21 cellular contexts compared by ENCODE assay signal in genomic region chr5:40973364-40974004, GRCh38.
DNase-seq lines count a peak whose midpoint lies in the region; ATAC-seq, FAIRE-seq and TF ChIP-seq lines count a peak whose summit lies in the region.
"Had no signal": no experiment of that assay in that cellular context is flagged by ENCODE, and none has a peak within 500 bp of the region (broad histone marks: within the 10 kb centered on the region; RNA-seq: fewer than 3 reads in every experiment).

No MANE protein-coding gene starts in this region.

- no peaks in the 10 kb centered on the region for H3K4me1 ChIP-seq in A549
- peaks cover 9% of the 10 kb centered on the region for H3K4me1 ChIP-seq in KMS-11 (ENCODE audit: low read depth, poor library complexity, severe bottlenecking)
- H3K4me1 ChIP-seq in K562 (replicated peaks in 1 of 2; ENCODE audit: control insufficient read depth in 2 of 2, insufficient read depth in 2 of 2, low read length in 2 of 2), result no peaks in the 10 kb centered on the region
- H3K4me1 ChIP-seq in GM23248 (ENCODE audit: insufficient read depth), result no peaks in the 10 kb centered on the region

- no peaks in the 10 kb centered on the region for H4K20me1 ChIP-seq in KMS-11 (ENCODE audit: insufficient read depth)
- no peaks in the 10 kb centered on the region for H4K20me1 ChIP-seq in K562 (replicated peaks; ENCODE audit: control insufficient read depth, insufficient read depth, low read length)
- H4K20me1 ChIP-seq in GM23248 (ENCODE audit: insufficient read depth), result no peaks in the 10 kb centered on the region

- no peak for TF ChIP-seq EP300 in A549 (IDR thresholded peaks at IDR 0.05)
- TF ChIP-seq EP300 in K562 (IDR thresholded peaks at IDR 0.05; ENCODE audit: low read length), result no peak

- no peak overlapping the region for H3K9ac ChIP-seq in KMS-11
- no peak overlapping the region for H3K9ac ChIP-seq in K562 (ENCODE audit: insufficient read depth in 1 of 2, low read depth in 2 of 2, low read length in 2 of 2)
- no peak overlapping the region for H3K9ac ChIP-seq in GM23248

- H3K9me1 ChIP-seq in K562 (ENCODE audit: control insufficient read depth, insufficient read depth, low read length), result no peaks in the 10 kb centered on the region

- H3K27me3 ChIP-seq in KMS-11 (ENCODE audit: insufficient read depth, low read depth) (no peaks in the 10 kb centered on the region), K562 (ENCODE audit: control insufficient read depth in 2 of 2, insufficient read depth in 2 of 2, low read length in 2 of 2) (no peaks in the 10 kb centered on the region), GM23248 (replicated peaks; ENCODE audit: insufficient read depth) (no peaks in the 10 kb centered on the region; the same call in 1 of the 2 replicates)

- POLR2A ChIA-PET in A549 (lab: Yijun Ruan, JAX) (no interaction called here), K562 (lab: Yijun Ruan, JAX) (no interaction called here)

- DNase-seq in NCI-H748 (lab: John Stamatoyannopoulos, UW; ENCODE audit: unreplicated experiment), result peak; percentile 25
- DNase-seq in NCI-H748 treated with DMSO at 0.1 percent for 48 hours (lab: John Stamatoyannopoulos, UW), result no peak
- DNase-seq in A549 (ENCODE audit: low read depth in 1 of 2, low spot score in 1 of 2), result no peak
- DNase-seq in K562 (ENCODE audit: extremely low read depth in 1 of 4, low spot score in 3 of 4), result no peak
- DNase-seq in GM23248, result no peak
- no peak for DNase-seq in KG1 (lab: John Stamatoyannopoulos, UW)
- DNase-seq: C1 segment of cervical spinal cord; Calu3; CD4-positive, alpha-beta memory T cell; COR-L47; DMS53; DMS79 treated with DMSO at 0.1 percent for 48 hours; GF-D8; H9 had no signal

- H3K27ac ChIP-seq in A549, result no peak overlapping the region
- H3K27ac ChIP-seq in KMS-11, result no peak overlapping the region
- no peak overlapping the region for H3K27ac ChIP-seq in K562 (ENCODE audit: extremely low read depth, low read depth, low read length)
- H3K27ac ChIP-seq in GM23248, result no peak overlapping the region
- H3K27ac ChIP-seq: 22Rv1 had no signal

- H3K36me3 ChIP-seq in KMS-11 (ENCODE audit: insufficient read depth) (no peaks in the 10 kb centered on the region), K562 (ENCODE audit: control insufficient read depth, insufficient read depth, low read length) (no peaks in the 10 kb centered on the region), GM23248 (ENCODE audit: low read depth) (no peaks in the 10 kb centered on the region)

- H3K79me2 ChIP-seq in KMS-11 (ENCODE audit: insufficient read depth, low read depth) (no peaks in the 10 kb centered on the region), K562 (ENCODE audit: control insufficient read depth, insufficient read depth, low read length) (no peaks in the 10 kb centered on the region), GM23248 (ENCODE audit: insufficient read depth) (no peaks in the 10 kb centered on the region)

- no peak for FAIRE-seq in A549 (lab: Jason Lieb, UNC)
- FAIRE-seq in K562 (lab: Jason Lieb, UNC), result no peak
- FAIRE-seq: GM12891, GM18507 had no signal

- H3K9me2 ChIP-seq in GM23248 (ENCODE audit: insufficient read depth), result no peaks in the 10 kb centered on the region

- 34% methylated on average over 3 of the region's 3 CpGs for WGBS in A549 (ENCODE audit: missing lambda C conversion rate)
- 2% methylated on average over 3 of the region's 3 CpGs for WGBS in K562 (ENCODE audit: insufficient coverage, low coverage, missing lambda C conversion rate)
- WGBS in GM23248 (ENCODE audit: low coverage in 1 of 2, low lambda C conversion rate in 2 of 2, missing lambda C conversion rate in 2 of 2), 2 experiments, result 31 to 34% methylated on average over 3 of the region's 3 CpGs

- no peak for ATAC-seq in A549
- no peak for ATAC-seq in K562
- ATAC-seq in GM21529 (IDR thresholded peaks at IDR 0.05; ENCODE audit: unreplicated experiment), result no peak
- ATAC-seq: GM23338, HCT116 had no signal

- H3K9me3 ChIP-seq in A549 (no peaks in the 10 kb centered on the region), K562 (replicated peaks; ENCODE audit: control insufficient read depth, insufficient read depth, low read depth, low read length) (no peaks in the 10 kb centered on the region), GM23248 (ENCODE audit: low read depth) (no peaks in the 10 kb centered on the region)

- no peaks in the 10 kb centered on the region for H3F3A ChIP-seq in GM23248 (ENCODE audit: insufficient read depth)

- no TSS peak for BruUV-seq in K562 (replicated peaks; lab: Mats Ljungman, UMichigan)

- no peak overlapping the region for H3K4me2 ChIP-seq in A549
- H3K4me2 ChIP-seq in KMS-11, result no peak overlapping the region
- no peak overlapping the region for H3K4me2 ChIP-seq in K562 (ENCODE audit: insufficient read depth, low read length)
- H3K4me2 ChIP-seq in GM23248 (ENCODE audit: unreplicated experiment), result no peak overlapping the region
- H3K4me2 ChIP-seq: GM23338 had no signal

- TF ChIP-seq POLR2A in A549 (IDR thresholded peaks at IDR 0.05; ENCODE audit: low read length) (no peak), K562 (conservative IDR thresholded peaks at IDR 0.05) (no peak)

- CTCF ChIA-PET in A549 (lab: Yijun Ruan, JAX) (interaction anchor here (1.1 kb wide), 1 partner anchor 14 kb away, joined by 4 read pairs; no protein-coding TSS in a partner anchor), K562 (lab: Yijun Ruan, JAX; ENCODE audit: low intra/inter-chr PET ratio) (no interaction called here)

- in situ Hi-C loops in K562 (cut with MboI), result no loop called here
- in situ Hi-C loops in GM23248 (cut with MboI), result no loop called here

- peak overlapping the region; percentile 51 for H2AFZ ChIP-seq in KMS-11 (ENCODE audit: low read depth)
- no peak overlapping the region for H2AFZ ChIP-seq in K562 (ENCODE audit: low read depth, low read length)
- H2AFZ ChIP-seq in GM23248, result no peak overlapping the region
- H2AFZ ChIP-seq: GM23338 had no signal

- no peak for TF ChIP-seq RAD21 in A549 (conservative IDR thresholded peaks at IDR 0.05 in 1 of 2, IDR thresholded peaks at IDR 0.05 in 1 of 2)
- TF ChIP-seq RAD21 in K562 (CRISPR knock-in tag; conservative IDR thresholded peaks at IDR 0.05 in 1 of 2, IDR thresholded peaks at IDR 0.05 in 1 of 2), result no peak

- H3K4me3 ChIP-seq in A549, result no peak overlapping the region
- H3K4me3 ChIP-seq in KMS-11 (IDR thresholded peaks at IDR 0.05; ENCODE audit: insufficient read depth, low read depth, low read length), result no peak overlapping the region
- H3K4me3 ChIP-seq in K562, result no peak overlapping the region
- H3K4me3 ChIP-seq in GM23248, result no peak overlapping the region
- H3K4me3 ChIP-seq: GM23338 had no signal

- no peak for TF ChIP-seq CTCF in A549 (IDR thresholded peaks at IDR 0.05)
- TF ChIP-seq CTCF in KMS-11 (conservative IDR thresholded peaks at IDR 0.05; ENCODE audit: low read depth, low read length), result no peak
- TF ChIP-seq CTCF in K562 (IDR thresholded peaks at IDR 0.05 in 2 of 3, conservative IDR thresholded peaks at IDR 0.05 in 1 of 3; ENCODE audit: insufficient read depth in 2 of 3, low read depth in 1 of 3, low read length in 3 of 3), result no peak

- intact Hi-C loops in K562 (cut with micrococcal nuclease), result no loop called here

TF ChIP-seq in A549, 52 proteins besides CTCF, POLR2A, EP300 and RAD21:
- peak; percentile 82 for TF ChIP-seq MAFK (IDR thresholded peaks at IDR 0.05; ENCODE audit: partially characterized antibody)
- no peak for TF ChIP-seq MAX (IDR thresholded peaks at IDR 0.05)
- TF ChIP-seq ELK1 (IDR thresholded peaks at IDR 0.05; ENCODE audit: low read depth, low read length), result no peak
- TF ChIP-seq EHMT2 (IDR thresholded peaks at IDR 0.05; ENCODE audit: low read depth), result no peak
- TF ChIP-seq CEBPB (IDR thresholded peaks at IDR 0.05), result no peak
- no peak for TF ChIP-seq PHF8 (IDR thresholded peaks at IDR 0.05; ENCODE audit: borderline replicate concordance, low read depth)
- no peak for TF ChIP-seq RNF2 (IDR thresholded peaks at IDR 0.05; ENCODE audit: borderline replicate concordance, low read depth)

TF ChIP-seq in K562, 482 proteins besides CTCF, POLR2A, EP300 and RAD21 (continues in another document):
- TF ChIP-seq TRIM24 (IDR thresholded peaks at IDR 0.05) (no peak), CEBPZ (IDR thresholded peaks at IDR 0.05; ENCODE audit: borderline replicate concordance, low read depth, low read length) (no peak), HBP1 (CRISPR knock-in tag; IDR thresholded peaks at IDR 0.05) (no peak), ZNF316 (IDR thresholded peaks at IDR 0.05) (peak; percentile 88), PHB (CRISPR knock-in tag; IDR thresholded peaks at IDR 0.05) (no peak), C11orf30 (IDR thresholded peaks at IDR 0.05; ENCODE audit: low read depth) (peak; percentile 71)
